9 cellular contexts compared by ENCODE assay signal in the genomic region with DNA sequence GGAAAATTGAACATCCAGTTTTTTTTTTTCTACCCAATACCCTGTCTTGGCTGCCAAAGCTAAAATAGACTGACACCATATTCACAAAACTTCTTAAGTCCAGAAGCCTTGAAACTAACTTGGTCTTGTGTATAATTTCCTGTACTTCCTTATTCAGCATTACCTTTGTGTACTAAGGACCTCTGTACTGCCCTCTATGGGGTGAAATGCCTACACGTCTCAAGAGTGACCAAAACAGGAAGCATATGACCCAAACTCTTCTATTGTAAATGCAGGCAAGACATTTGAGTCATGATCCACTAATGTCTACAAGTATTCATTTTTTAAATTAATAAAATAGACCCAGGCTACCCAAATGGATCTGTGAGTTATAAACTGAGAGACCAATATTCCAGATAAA. TPM values are rescaled to one million over a fixed set of nuclear protein-coding genes. Genes with fewer than 3 reads are reported as not detected.
DNase-seq lines count a peak whose midpoint lies in the region; ATAC-seq, FAIRE-seq and TF ChIP-seq lines count a peak whose summit lies in the region.
"Had no signal": no experiment of that assay in that cellular context is flagged by ENCODE, and none has a peak within 500 bp of the region (broad histone marks: within the 10 kb centered on the region; RNA-seq: fewer than 3 reads in every experiment).

No MANE protein-coding gene starts in this region.

- TF ChIP-seq EP300 in GM12878 (IDR thresholded peaks at IDR 0.05; ENCODE audit: borderline replicate concordance in 1 of 2, control insufficient read depth in 1 of 2, low read depth in 2 of 2, low read length in 2 of 2), result no peak

- ATAC-seq in GM19328 (IDR thresholded peaks at IDR 0.05; ENCODE audit: unreplicated experiment) (peak; percentile 85), GM12878 (peak; percentile 95)

- no peak overlapping the region for H3K27ac ChIP-seq in AG04450 (ENCODE audit: low read depth, low read length)
- H3K27ac ChIP-seq in KMS-11, result no peak overlapping the region
- no peak overlapping the region for H3K27ac ChIP-seq in GM12878 (ENCODE audit: control insufficient read depth, insufficient read depth)

- H3K4me3 ChIP-seq in AG04450 (ENCODE audit: low read depth, low read length) (no peak overlapping the region), KMS-11 (IDR thresholded peaks at IDR 0.05; ENCODE audit: insufficient read depth, low read depth, low read length) (no peak overlapping the region), GM12878 (no peak overlapping the region)

- peak; percentile 43 for TF ChIP-seq CTCF in AG04450 (IDR thresholded peaks at IDR 0.05; ENCODE audit: low read depth, low read length)
- TF ChIP-seq CTCF in KMS-11 (conservative IDR thresholded peaks at IDR 0.05; ENCODE audit: low read depth, low read length), result peak; percentile 47
- TF ChIP-seq CTCF in GM12878 (IDR thresholded peaks at IDR 0.05 in 2 of 3, conservative IDR thresholded peaks at IDR 0.05 in 1 of 3; ENCODE audit: control insufficient read depth in 2 of 3, extremely low read depth in 1 of 3, insufficient read depth in 1 of 3, low read depth in 3 of 3, low read length in 3 of 3), result peak; percentile 26 to 43 (median 43); a peak in 4 of 6 replicates

- H2AFZ ChIP-seq in KMS-11 (ENCODE audit: low read depth) (no peak overlapping the region), GM12878 (ENCODE audit: control insufficient read depth, low read depth, low read length) (no peak overlapping the region)

- H3K27me3 ChIP-seq in AG04450 (ENCODE audit: control insufficient read depth, insufficient read depth, low read length), result no peaks in the 10 kb centered on the region
- H3K27me3 ChIP-seq in KMS-11 (ENCODE audit: insufficient read depth, low read depth), result no peaks in the 10 kb centered on the region
- H3K27me3 ChIP-seq in GM12878 (replicated peaks in 1 of 2; ENCODE audit: control insufficient read depth in 2 of 2, insufficient read depth in 2 of 2, low read length in 1 of 2), result no peaks in the 10 kb centered on the region

- H3K79me2 ChIP-seq in KMS-11 (ENCODE audit: insufficient read depth, low read depth), result no peaks in the 10 kb centered on the region
- H3K79me2 ChIP-seq in GM12878 (ENCODE audit: control insufficient read depth, insufficient read depth, low read length), result no peaks in the 10 kb centered on the region

- RAD21 ChIA-PET in GM12878 (lab: Charles Lee; ENCODE audit: unreplicated experiment), result no interaction called here

- SMC1A ChIA-PET in GM12878 (lab: Charles Lee; ENCODE audit: uncharacterized antibody, unreplicated experiment), result no interaction called here

- H3K9me3 ChIP-seq in AG04450 (ENCODE audit: control insufficient read depth, insufficient read depth, low read length) (no peaks in the 10 kb centered on the region), GM12878 (replicated peaks; ENCODE audit: control insufficient read depth, insufficient read depth, low read length) (no peaks in the 10 kb centered on the region)

- CTCF ChIA-PET in AG04450 (lab: Charles Lee), result interaction anchor here (0.5 to 1.1 kb wide), 3 partner anchors 12 to 109 kb away, joined by 3 read pairs; no protein-coding TSS in a partner anchor
- CTCF ChIA-PET in GM12878 (lab: Yijun Ruan, JAX), result interaction anchor here (1.0 to 1.6 kb wide), 3 partner anchors 8 to 16 kb away, joined by 3 to 5 read pairs (median 4); no protein-coding TSS in a partner anchor

- H3K4me1 ChIP-seq in KMS-11 (ENCODE audit: low read depth, poor library complexity, severe bottlenecking) (no peaks in the 10 kb centered on the region), GM12878 (ENCODE audit: control insufficient read depth, insufficient read depth, low read length) (no peaks in the 10 kb centered on the region)

- no peak for TF ChIP-seq POLR2A in GM12878 (IDR thresholded peaks at IDR 0.05; ENCODE audit: low read depth, low read length)

- POLR2A ChIA-PET in AG04450 (lab: Yijun Ruan, JAX) (no interaction called here), GM12878 (lab: Charles Lee) (no interaction called here)

- no TSS peak for BruUV-seq in GM12878 (replicated peaks; lab: Mats Ljungman, UMichigan)

- H3K4me2 ChIP-seq in KMS-11 (no peak overlapping the region), GM12878 (ENCODE audit: control insufficient read depth, insufficient read depth) (no peak overlapping the region)

- TF ChIP-seq RAD21 in GM12878 (IDR thresholded peaks at IDR 0.05; ENCODE audit: insufficient read depth, low read depth, low read length), result 0 out of 2 replicates have a peak, but pooled peaks have one; percentile 5

- 0% methylated on average over 1 of the region's 1 CpG for WGBS in GM12878 (ENCODE audit: insufficient coverage, insufficient replicate concordance, low lambda C conversion rate, missing lambda C conversion rate)

- intact Hi-C loops in GM12878 (cut with micrococcal nuclease; ENCODE audit: unreplicated experiment), result no loop called here

- DNase-seq in AG04450 (ENCODE audit: low read depth, low spot score), result peak; percentile 3
- peak; percentile 5 for DNase-seq in GM12878 (ENCODE audit: low read depth, low spot score)
- DNase-seq in pulmonary artery endothelial cell (ENCODE audit: low read depth, low spot score), result peak; percentile 66
- DNase-seq in stimulated activated CD4-positive, alpha-beta T cell treated with anti-CD3 and anti-CD28 coated beads, Interleukin-12 subunit alpha, Interleukin-12 subunit beta, amount 100 ng/mL, for 4 hours, result no peak
- DNase-seq in NCI-H146 treated with DMSO at 0.1 percent for 48 hours (lab: John Stamatoyannopoulos, UW; ENCODE audit: unreplicated experiment), result no peak
- no peak for DNase-seq in stimulated activated CD4-positive, alpha-beta T cell treated with anti-CD3 and anti-CD28 coated beads, Interleukin-4, amount 100 ng/mL, for 1 hour

- H3K9ac ChIP-seq in KMS-11, result no peak overlapping the region
- H3K9ac ChIP-seq in GM12878 (ENCODE audit: control insufficient read depth, insufficient read depth, low read length), result no peak overlapping the region

- FAIRE-seq in GM12878 (lab: Jason Lieb, UNC), result no peak
- FAIRE-seq: GM18507 had no signal

- H4K20me1 ChIP-seq in KMS-11 (ENCODE audit: insufficient read depth), result no peaks in the 10 kb centered on the region
- H4K20me1 ChIP-seq in GM12878 (ENCODE audit: control insufficient read depth, insufficient read depth), result no peaks in the 10 kb centered on the region

- in situ Hi-C loops in GM12878 (cut with MboI), result no loop called here

- H3K36me3 ChIP-seq in KMS-11 (ENCODE audit: insufficient read depth) (no peaks in the 10 kb centered on the region), GM12878 (ENCODE audit: control insufficient read depth in 2 of 2, insufficient read depth in 2 of 2, low read length in 1 of 2) (no peaks in the 10 kb centered on the region)

TF ChIP-seq in GM12878, 131 proteins besides CTCF, POLR2A, EP300 and RAD21:
- TF ChIP-seq CHD2 (IDR thresholded peaks at IDR 0.05; ENCODE audit: borderline replicate concordance, low read depth, low read length) (no peak), SREBF2 (IDR thresholded peaks at IDR 0.05; ENCODE audit: low read length) (no peak), BMI1 (IDR thresholded peaks at IDR 0.05; ENCODE audit: borderline replicate concordance) (no peak), DPF2 (IDR thresholded peaks at IDR 0.05) (no peak), SRF (IDR thresholded peaks at IDR 0.05; ENCODE audit: low read depth in 2 of 2, low read length in 2 of 2) (no peak), MYB (IDR thresholded peaks at IDR 0.05; ENCODE audit: borderline replicate concordance, low read depth, low read length) (no peak), MXI1 (IDR thresholded peaks at IDR 0.05; ENCODE audit: low read depth, low read length) (no peak), POLR2AphosphoS2 (IDR thresholded peaks at IDR 0.05; ENCODE audit: low read depth, low read length) (no peak), PAX5 (IDR thresholded peaks at IDR 0.05; ENCODE audit: borderline replicate concordance, low read depth, low read length) (no peak), EGR1 (IDR thresholded peaks at IDR 0.05; ENCODE audit: borderline replicate concordance in 1 of 2, low read depth in 2 of 2, low read length in 2 of 2) (no peak), KLF5 (IDR thresholded peaks at IDR 0.05; ENCODE audit: partially characterized antibody) (no peak)
- TF ChIP-seq, protein P1, sequence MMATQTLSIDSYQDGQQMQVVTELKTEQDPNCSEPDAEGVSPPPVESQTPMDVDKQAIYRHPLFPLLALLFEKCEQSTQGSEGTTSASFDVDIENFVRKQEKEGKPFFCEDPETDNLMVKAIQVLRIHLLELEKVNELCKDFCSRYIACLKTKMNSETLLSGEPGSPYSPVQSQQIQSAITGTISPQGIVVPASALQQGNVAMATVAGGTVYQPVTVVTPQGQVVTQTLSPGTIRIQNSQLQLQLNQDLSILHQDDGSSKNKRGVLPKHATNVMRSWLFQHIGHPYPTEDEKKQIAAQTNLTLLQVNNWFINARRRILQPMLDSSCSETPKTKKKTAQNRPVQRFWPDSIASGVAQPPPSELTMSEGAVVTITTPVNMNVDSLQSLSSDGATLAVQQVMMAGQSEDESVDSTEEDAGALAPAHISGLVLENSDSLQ (IDR thresholded peaks at IDR 0.05), result no peak

RNA-seq across cellular contexts. Expression of a gene that starts 50.4 kb away (rescaled TPM):
- polyA plus RNA-seq in AG04450 (2011; rRNA removed), result 0.15 and 0.33 TPM in 2 replicates
- polyA minus RNA-seq in AG04450 (2011; rRNA and poly(A)+ RNA removed), result not detected in 2 replicates
- total RNA-seq in GM12878 (2013; cell fraction: nucleolus; rRNA removed), result not detected in 2 replicates
- not detected in 2 replicates for total RNA-seq in GM12878 (2014; rRNA removed)
- total RNA-seq in GM12878 (2014; rRNA removed; fragmentation: Illumina TruSeq; extraction: Trizol), result not detected in 2 replicates
- not detected in 2 replicates for total RNA-seq in GM12878 (2021)
- not detected for polyA plus RNA-seq in GM12878 (2011; ENCODE audit: low read depth)
- not detected in 2 replicates for polyA plus RNA-seq in GM12878 (2011; rRNA removed)
- not detected in 2 replicates for polyA plus RNA-seq in GM12878 (2011; cell fraction: cytosol; rRNA removed)
- not detected in 2 replicates for polyA plus RNA-seq in GM12878 (2011; cell fraction: nucleus; rRNA removed)
- not detected in 2 replicates for polyA plus RNA-seq in GM12878 (2012)
- not detected in 2 replicates for polyA plus RNA-seq in GM12878 (2014; fragmentation: Illumina TruSeq; extraction: Trizol)
- polyA plus RNA-seq in GM12878 (2014; fragmentation: Nextera tagmentation; extraction: Ambion mirVana), result not detected
- polyA plus RNA-seq in GM12878 (2014; rRNA removed), result not detected in 2 replicates
- polyA plus RNA-seq in GM12878 (2016; fragmentation: Nextera tagmentation; extraction: Ambion mirVana), result not detected
- not detected in 2 replicates for polyA minus RNA-seq in GM12878 (2011; rRNA and poly(A)+ RNA removed)
- not detected in 2 replicates for polyA minus RNA-seq in GM12878 (2011; cell fraction: cytosol; rRNA and poly(A)+ RNA removed)
- not detected in 2 replicates for polyA minus RNA-seq in GM12878 (2011; cell fraction: nucleus; rRNA and poly(A)+ RNA removed)
- 0.07 and 0.74 TPM in 2 replicates for total RNA-seq in pulmonary artery endothelial cell

Comparison
In these comparisons a context has a peak if more than half of its experiments do, and no peak if none do; other contexts are left out.
1. DNase-seq: peak in AG04450 (single experiment), GM12878 (single experiment) and pulmonary artery endothelial cell (single experiment); none in stimulated activated CD4-positive, alpha-beta T cell treated with anti-CD3 and anti-CD28 coated beads, Interleukin-12 subunit alpha, Interleukin-12 subunit beta, amount 100 ng/mL, for 4 hours (single experiment), NCI-H146 treated with DMSO at 0.1 percent for 48 hours (single experiment) and stimulated activated CD4-positive, alpha-beta T cell treated with anti-CD3 and anti-CD28 coated beads, Interleukin-4, amount 100 ng/mL, for 1 hour (single experiment).
2. Peak in every context shown above with its lines, with median percentiles within 50 percentile points of each other: CTCF ChIP-seq.